Comparison of ENCODE assay signal across 8 cellular contexts in the genomic region with DNA sequence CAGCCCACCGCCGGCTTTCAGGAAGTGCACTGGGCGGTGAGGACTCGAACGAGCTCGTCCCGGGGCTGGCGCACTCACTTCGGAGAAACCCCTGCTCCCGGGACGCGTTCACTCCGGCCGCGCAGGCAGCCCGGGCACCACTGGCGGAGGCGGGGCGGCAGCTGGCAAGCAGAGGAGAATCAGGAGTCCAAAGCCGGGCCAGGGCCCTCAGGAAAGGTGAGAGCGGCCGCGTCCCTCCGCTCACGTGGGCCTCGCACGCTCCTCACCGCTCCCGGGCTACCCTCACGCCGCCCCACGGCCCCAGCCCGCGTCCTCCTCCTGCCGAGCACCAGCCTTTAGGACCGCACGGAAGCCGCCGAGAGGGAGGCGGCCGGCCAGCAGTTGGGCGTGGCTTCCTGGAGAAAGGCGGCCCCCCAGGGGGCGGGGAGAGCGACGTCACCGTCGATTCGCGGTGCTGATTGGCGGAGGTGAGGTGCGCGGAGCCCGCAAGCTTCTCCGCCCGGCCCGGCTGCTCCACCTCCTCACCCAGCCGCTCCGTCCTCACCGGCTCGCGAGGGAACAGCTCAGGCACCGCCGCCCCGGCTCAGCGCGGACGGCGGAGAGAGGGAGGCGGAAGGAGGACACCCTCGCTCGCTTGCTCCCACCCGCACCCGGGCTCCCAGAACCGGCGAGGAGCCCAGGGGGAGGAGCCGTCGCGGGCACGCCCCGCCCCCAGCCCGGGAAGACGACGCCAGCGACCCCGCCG. TPM values are rescaled to one million over a fixed set of nuclear protein-coding genes. Genes with fewer than 3 reads are reported as not detected.
A peak's percentile ranks its signal among the peaks of the same experiment; 100 is the strongest.
DNase-seq lines count a peak whose midpoint lies in the region; ATAC-seq, FAIRE-seq and TF ChIP-seq lines count a peak whose summit lies in the region.

Gene ZCCHC2 (plus strand): TSS at position 516 of the 745 bp plus-strand sequence. CDS start 400 bp downstream, outside the sequence.

- H3K27ac ChIP-seq in adipose tissue (ENCODE audit: low read depth, low read length), result peak within 1 kb of the TSS; percentile 97

- peak within 1 kb of the TSS; percentile 89 to 92 (median 90) for H3K4me3 Mint-ChIP-seq in T-cell
- peak within 1 kb of the TSS; percentile 96 for H3K4me3 Mint-ChIP-seq in type B pancreatic cell

- FAIRE-seq in GM12891 (lab: Jason Lieb, UNC), result peak; percentile 99

- DNase-seq in GM12891 (ENCODE audit: insufficient read length, low spot score), result peak; percentile 77
- peak; percentile 80 for DNase-seq in NCI-H1436 treated with DMSO at 0.1 percent for 48 hours (lab: John Stamatoyannopoulos, UW)
- DNase-seq in T-cell, result peak; percentile 91 to 100 (median 96)
- peak; percentile 99 for DNase-seq in cardiac septum (ENCODE audit: low spot score)
- peak; percentile 98 for DNase-seq in pons (ENCODE audit: low spot score)
- DNase-seq in type B pancreatic cell (ENCODE audit: extremely low spot score, unreplicated experiment), result peak; percentile 99

- intact Hi-C loops in cardiac septum (cut with DNase I), result loop anchor here (10.0 kb wide), 1 partner anchor 338 kb away; the partner anchor contains the start of genes PIGN and RELCH

- no peaks in the 10 kb centered on the region for H3K27me3 Mint-ChIP-seq in T-cell
- H3K27me3 Mint-ChIP-seq in type B pancreatic cell, result peaks cover 18% of the 10 kb centered on the region

- peaks cover 32 to 43% (median 40%) of the 10 kb centered on the region in 3 donors for H3K4me1 Mint-ChIP-seq in T-cell
- peaks cover 23% of the 10 kb centered on the region for H3K4me1 Mint-ChIP-seq in type B pancreatic cell (ENCODE audit: unreplicated experiment)

- WGBS in adipose tissue, 3 donors, result 0 to 1% (median 0%) methylated on average over 55 to 87 of the region's 87 CpGs

- no peaks in the 10 kb centered on the region for H3K9me3 Mint-ChIP-seq in T-cell
- peaks cover 7% of the 10 kb centered on the region for H3K9me3 Mint-ChIP-seq in type B pancreatic cell

- H3K27ac Mint-ChIP-seq in T-cell, result peak within 1 kb of the TSS; percentile 75 to 78
- peak within 1 kb of the TSS; percentile 80 for H3K27ac Mint-ChIP-seq in type B pancreatic cell

- CTCF ChIA-PET in T-cell (lab: Charles Lee), result interaction anchor here (0.6 to 2.6 kb wide), 7 partner anchors 10 to 434 kb away, joined by 3 to 10 read pairs (median 4); no protein-coding TSS in a partner anchor

- ATAC-seq in HG02840 (IDR thresholded peaks at IDR 0.05; ENCODE audit: low FRiP score, unreplicated experiment) (peak; percentile 72), T-cell (replicated peaks in 1 of 4) (peak; percentile 78 to 82 (median 79))

- no peak for TF ChIP-seq CTCF in type B pancreatic cell (conservative IDR thresholded peaks at IDR 0.05)

- H3K36me3 Mint-ChIP-seq in T-cell (peaks cover 5% of the 10 kb centered on the region), type B pancreatic cell (no peaks in the 10 kb centered on the region)

- TF ChIP-seq POLR2A in GM12891 (IDR thresholded peaks at IDR 0.05; ENCODE audit: low read depth, low read length), result no peak

- POLR2A ChIA-PET in T-cell (lab: Charles Lee), result interaction anchor here (0.5 to 1.0 kb wide), 6 partner anchors 16 to 224 kb away, joined by 3 to 11 read pairs (median 4); partner anchors contain the start of gene PHLPP1 (in 1 of the 2)

TF ChIP-seq in GM12891, 5 proteins besides CTCF, POLR2A, EP300 and RAD21:
- no peak for TF ChIP-seq POLR2AphosphoS5 (IDR thresholded peaks at IDR 0.05; ENCODE audit: low read depth, low read length)
- peak; percentile 93 for TF ChIP-seq TAF1 (IDR thresholded peaks at IDR 0.05; ENCODE audit: low read depth, low read length)
TF ChIP-seq in GM12891: peak in this region for 1.

RNA-seq across cellular contexts. Expression of gene ZCCHC2, which starts in this region (rescaled TPM):
- polyA plus RNA-seq in GM12891 (2012; ENCODE audit: low read depth, missing spikeins), result 7.7 TPM
- 10 to 100 TPM; 46.1 to 88.0 (median 52.2) TPM for total RNA-seq in T-cell
- polyA plus RNA-seq in adipose tissue, result 1 to 10 TPM; 4.1 to 9.5 (median 5.1) TPM
- 19.1 TPM for total RNA-seq in cardiac septum
- 18.0 and 21.3 TPM in 2 replicates for total RNA-seq in type B pancreatic cell (ENCODE audit: low replicate concordance)

Comparison
In these comparisons a context has a peak if more than half of its experiments do, and no peak if none do; other contexts are left out.
1. Peak in every context shown above with its lines: DNase-seq, ATAC-seq and H3K27ac ChIP-seq.